ENCODE assay signal across 26 cellular contexts in the genomic region with DNA sequence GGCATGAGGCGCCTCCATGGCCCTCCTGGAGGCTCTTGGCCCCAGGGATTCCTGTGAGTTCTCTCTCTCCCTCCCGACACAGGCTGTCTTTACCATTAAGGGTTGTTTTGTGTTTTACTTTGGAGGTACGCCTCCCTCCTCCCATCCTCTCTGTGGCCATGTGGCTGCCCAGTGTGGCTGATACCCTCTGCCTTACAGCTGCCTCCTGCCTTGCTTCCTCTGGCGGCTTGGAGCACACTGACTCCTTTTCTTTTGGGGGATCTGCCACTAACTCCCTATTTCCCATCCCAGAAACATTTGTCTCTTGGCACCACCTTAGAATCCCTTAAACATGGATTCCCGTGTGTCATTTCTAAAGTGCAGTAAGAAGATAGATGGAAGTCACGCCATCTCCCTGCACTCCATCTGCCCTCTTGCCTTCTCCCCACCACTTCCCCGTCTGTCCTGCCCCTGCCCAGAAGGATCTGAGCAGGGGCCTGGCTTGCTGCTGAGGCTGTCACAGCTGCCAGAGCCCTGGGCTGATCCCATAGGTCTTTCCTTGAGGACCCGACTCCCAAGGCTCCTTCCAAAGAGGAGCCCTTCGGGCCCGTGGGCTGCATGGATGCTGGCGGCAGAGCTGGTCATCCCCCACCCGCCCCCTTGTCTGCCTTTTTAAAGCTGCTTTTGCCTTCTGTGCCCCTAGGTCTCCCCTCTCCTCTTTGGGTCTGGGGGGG. TPM values are rescaled to one million over a fixed set of nuclear protein-coding genes. Genes with fewer than 3 reads are reported as not detected.
DNase-seq lines count a peak whose midpoint lies in the region; ATAC-seq and TF ChIP-seq lines count a peak whose summit lies in the region.
"Had no signal": no experiment of that assay in that cellular context is flagged by ENCODE, and none has a peak within 500 bp of the region (broad histone marks: within the 10 kb centered on the region; RNA-seq: fewer than 3 reads in every experiment).

No MANE protein-coding gene starts in this region.

- no peaks in the 10 kb centered on the region for H3K4me1 ChIP-seq in right cardiac atrium (ENCODE audit: control insufficient read depth, insufficient read depth, low read length)
- H3K4me1 ChIP-seq in neural progenitor cell: peaks cover 5% of the 10 kb centered on the region

- H3K27ac Mint-ChIP-seq in glutamatergic neuron (ENCODE audit: unreplicated experiment) (peak overlapping the region; percentile 28), neural progenitor cell (no peak overlapping the region), Calu3 (ENCODE audit: unreplicated experiment) (no peak overlapping the region)

- intact Hi-C loops in right cardiac atrium (cut with DNase I) (no loop called here), left ventricle myocardium superior (cut with micrococcal nuclease) (no loop called here), Calu3 (cut with micrococcal nuclease; ENCODE audit: unreplicated experiment) (no loop called here)

- H3K4me3 Mint-ChIP-seq in glutamatergic neuron (ENCODE audit: unreplicated experiment): peak overlapping the region; percentile 14
- H3K4me3 Mint-ChIP-seq in neural progenitor cell: peak overlapping the region; percentile 42
- no peak overlapping the region for H3K4me3 Mint-ChIP-seq in Calu3 (ENCODE audit: low read depth, unreplicated experiment)
- H3K4me3 Mint-ChIP-seq: CD4-positive, alpha-beta memory T cell had no signal

- peak; percentile 5 to 25 (median 21) for DNase-seq in right cardiac atrium
- DNase-seq in left ventricle myocardium superior: no peak
- no peak for DNase-seq in glutamatergic neuron
- no peak for DNase-seq in neural progenitor cell (ENCODE audit: low spot score)
- DNase-seq in Calu3: no peak
- no peak for DNase-seq in HuH-7 (ENCODE audit: low spot score)
- no peak for DNase-seq in SKM-1 (lab: John Stamatoyannopoulos, UW; ENCODE audit: unreplicated experiment)
- DNase-seq: CD4-positive, alpha-beta memory T cell; COR-L47; DMS79; EL; GF-D8; NCI-H1092; NCI-H1417 treated with DMSO at 0.1 percent for 48 hours; NCI-H1694 treated with DMSO at 0.1 percent for 48 hours; NCI-H2081; NCI-H2171; NCI-H226; NCI-H510A; NCI-H69; RPMI8226; SHP77 treated with DMSO at 0.1 percent for 48 hours had no signal

- no TSS peak for BruUV-seq in Calu3 (replicated peaks; lab: Mats Ljungman, UMichigan)

- H3K27ac ChIP-seq in right cardiac atrium (ENCODE audit: low read length) (no peak overlapping the region), neural progenitor cell (no peak overlapping the region)
- H3K27ac ChIP-seq: HL-60 had no signal

- CTCF ChIA-PET in Calu3 (lab: Charles Lee): no interaction called here

- ATAC-seq in right cardiac atrium: no peak
- ATAC-seq in left ventricle myocardium superior: no peak
- ATAC-seq: HCT116 had no signal

- H3K4me2 ChIP-seq in neural progenitor cell: no peak overlapping the region

- no peaks in the 10 kb centered on the region for H3K36me3 ChIP-seq in neural progenitor cell

- H2AFZ ChIP-seq in neural progenitor cell (replicated peaks): no peak overlapping the region

- no peaks in the 10 kb centered on the region for H3K79me2 ChIP-seq in neural progenitor cell (ENCODE audit: low read depth)

- H3K27me3 Mint-ChIP-seq in glutamatergic neuron (ENCODE audit: unreplicated experiment): peaks cover 33% of the 10 kb centered on the region
- peaks cover 22% of the 10 kb centered on the region for H3K27me3 Mint-ChIP-seq in neural progenitor cell (ENCODE audit: insufficient read depth, low read depth)
- H3K27me3 Mint-ChIP-seq in Calu3 (ENCODE audit: unreplicated experiment): peaks cover 47% of the 10 kb centered on the region
- H3K27me3 Mint-ChIP-seq: CD4-positive, alpha-beta memory T cell had no signal

- H3K4me1 Mint-ChIP-seq in glutamatergic neuron (ENCODE audit: low read depth, unreplicated experiment) (peaks cover 3% of the 10 kb centered on the region), neural progenitor cell (peaks cover 10% of the 10 kb centered on the region), Calu3 (ENCODE audit: low read depth, unreplicated experiment) (no peaks in the 10 kb centered on the region)
- H3K4me1 Mint-ChIP-seq: CD4-positive, alpha-beta memory T cell had no signal

- TF ChIP-seq CTCF in glutamatergic neuron (IDR thresholded peaks at IDR 0.05; ENCODE audit: partially characterized antibody, unreplicated experiment) (no peak), neural progenitor cell (IDR thresholded peaks at IDR 0.05) (no peak), Calu3 (IDR thresholded peaks at IDR 0.05; ENCODE audit: unreplicated experiment) (no peak)

- H3F3A ChIP-seq in neural progenitor cell (ENCODE audit: low read depth): no peaks in the 10 kb centered on the region

- H3K9me3 ChIP-seq in right cardiac atrium (ENCODE audit: control insufficient read depth, low read length): no peaks in the 10 kb centered on the region
- H3K9me3 ChIP-seq in neural progenitor cell (ENCODE audit: low read depth): no peaks in the 10 kb centered on the region

- H3K36me3 Mint-ChIP-seq in glutamatergic neuron (ENCODE audit: unreplicated experiment) (peaks cover 16% of the 10 kb centered on the region), neural progenitor cell (peaks cover 20% of the 10 kb centered on the region), Calu3 (ENCODE audit: insufficient read depth, unreplicated experiment) (no peaks in the 10 kb centered on the region)
- H3K36me3 Mint-ChIP-seq: CD4-positive, alpha-beta memory T cell had no signal

- H3K4me3 ChIP-seq in right cardiac atrium (ENCODE audit: low read length) (no peak overlapping the region), neural progenitor cell (no peak overlapping the region)

- WGBS in right cardiac atrium: 83% methylated on average over 12 of the region's 12 CpGs

- peaks cover 13% of the 10 kb centered on the region for H3K9me3 Mint-ChIP-seq in glutamatergic neuron (ENCODE audit: unreplicated experiment)
- peaks cover 2% of the 10 kb centered on the region for H3K9me3 Mint-ChIP-seq in neural progenitor cell
- H3K9me3 Mint-ChIP-seq in Calu3 (ENCODE audit: low read depth, unreplicated experiment): no peaks in the 10 kb centered on the region
- H3K9me3 Mint-ChIP-seq: CD4-positive, alpha-beta memory T cell had no signal

- no peaks in the 10 kb centered on the region for H3K27me3 ChIP-seq in right cardiac atrium (ENCODE audit: control insufficient read depth, insufficient read depth)
- H3K27me3 ChIP-seq in neural progenitor cell: peaks cover 51% of the 10 kb centered on the region

- no peak overlapping the region for H3K9ac ChIP-seq in neural progenitor cell

- H4K20me1 ChIP-seq in neural progenitor cell (ENCODE audit: low read depth): peaks cover 44% of the 10 kb centered on the region

RNA-seq across cellular contexts. Expression of a gene that starts 15.1 kb away (rescaled TPM):
- total RNA-seq in right cardiac atrium (1 to 10 TPM in 1 of 4 donors, under 1 TPM in 3; 0.38 to 1.2 (median 0.72) TPM), left ventricle myocardium superior (not detected), glutamatergic neuron (ENCODE audit: unreplicated experiment) (not detected), neural progenitor cell (ENCODE audit: low replicate concordance) (not detected in 2 replicates), Calu3 (2022) (not detected in 2 replicates)
- polyA plus RNA-seq in right cardiac atrium: 0.41 TPM
- total RNA-seq: A172; CD4-positive, alpha-beta memory T cell; H4 had no signal
- polyA plus RNA-seq: CD4-positive, alpha-beta memory T cell had no signal

RNA-seq across cellular contexts. Expression of a gene that starts 50.2 kb away (rescaled TPM):
- total RNA-seq in right cardiac atrium: 10 to 100 TPM; 18.7 to 28.9 (median 27.0) TPM
- polyA plus RNA-seq in right cardiac atrium: 20.1 TPM
- total RNA-seq in left ventricle myocardium superior: 22.9 TPM
- total RNA-seq in glutamatergic neuron (ENCODE audit: unreplicated experiment): 20.4 TPM
- 0.65 and 3.6 TPM in 2 replicates for total RNA-seq in neural progenitor cell (ENCODE audit: low replicate concordance)
- 2.1 and 2.5 TPM in 2 replicates for total RNA-seq in Calu3 (2022)
- total RNA-seq: CD4-positive, alpha-beta memory T cell had no signal
- polyA plus RNA-seq: CD4-positive, alpha-beta memory T cell had no signal

Comparison
In these comparisons a context has a peak if more than half of its experiments do, and no peak if none do; other contexts are left out.
1. DNase-seq: peak in right cardiac atrium (3 of 3); none in left ventricle myocardium superior (single experiment), glutamatergic neuron (single experiment), neural progenitor cell (single experiment), Calu3 (single experiment), HuH-7 (single experiment) and SKM-1 (single experiment).